In the genomic region with DNA sequence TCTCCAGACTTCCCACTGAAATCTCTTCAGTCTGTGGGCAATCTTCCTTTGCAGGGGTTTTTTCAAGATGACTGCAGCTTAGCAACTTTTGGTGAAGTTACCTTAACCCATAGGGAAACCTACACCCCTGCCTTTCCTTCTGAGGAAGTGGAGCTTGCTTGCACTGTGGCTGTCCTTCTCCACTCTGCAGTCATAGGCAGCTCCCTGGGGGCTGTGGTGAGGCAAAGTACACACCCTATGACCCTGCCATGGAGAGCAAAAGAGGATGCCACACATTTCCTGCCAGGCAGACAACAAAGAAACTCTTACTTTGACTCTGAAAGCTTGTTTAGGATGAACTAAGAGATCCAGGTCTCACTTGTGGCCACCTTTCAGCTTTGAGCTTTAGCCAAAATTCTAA, we compare ENCODE assay signal across 17 cellular contexts.
DNase-seq lines count a peak whose midpoint lies in the region; ATAC-seq and TF ChIP-seq lines count a peak whose summit lies in the region.
"Had no signal": no experiment of that assay in that cellular context is flagged by ENCODE, and none has a peak within 500 bp of the region (broad histone marks: within the 10 kb centered on the region; RNA-seq: fewer than 3 reads in every experiment).

No MANE protein-coding gene starts in this region.

- no peaks in the 10 kb centered on the region for H3K9me3 ChIP-seq in naive thymus-derived CD4-positive, alpha-beta T cell (ENCODE audit: control insufficient read depth in 2 of 3, low read length in 3 of 3)
- H3K9me3 ChIP-seq: A549, thoracic aorta had no signal

- no peak for TF ChIP-seq POLR2A in NB4 (IDR thresholded peaks at IDR 0.05; ENCODE audit: extremely low read depth, insufficient read length)

- no peak for TF ChIP-seq CTCF in NB4 (IDR thresholded peaks at IDR 0.05; ENCODE audit: low read depth, low read length)
- no peak for TF ChIP-seq CTCF in nephron progenitor cell (IDR thresholded peaks at IDR 0.05)

- peaks cover 0 to 13% (median 0%) of the 10 kb centered on the region in 5 donors for H3K27me3 Mint-ChIP-seq in naive thymus-derived CD4-positive, alpha-beta T cell
- peaks cover 20% of the 10 kb centered on the region for H3K27me3 Mint-ChIP-seq in nephron progenitor cell (ENCODE audit: low read depth, poor library complexity)

- peak overlapping the region; percentile 6 to 82 (median 58) for H3K27ac Mint-ChIP-seq in naive thymus-derived CD4-positive, alpha-beta T cell
- H3K27ac Mint-ChIP-seq in nephron progenitor cell: no peak overlapping the region

- ATAC-seq in HG02759 (IDR thresholded peaks at IDR 0.05; ENCODE audit: unreplicated experiment): peak; percentile 85
- ATAC-seq in naive thymus-derived CD4-positive, alpha-beta T cell: peak; percentile 64
- ATAC-seq: A549 had no signal

- peaks cover 0 to 10% (median 0%) of the 10 kb centered on the region in 11 donors for H3K9me3 Mint-ChIP-seq in naive thymus-derived CD4-positive, alpha-beta T cell
- H3K9me3 Mint-ChIP-seq in nephron progenitor cell: no peaks in the 10 kb centered on the region

- peaks cover 23 to 34% (median 33%) of the 10 kb centered on the region in 7 donors for H3K4me1 Mint-ChIP-seq in naive thymus-derived CD4-positive, alpha-beta T cell
- H3K4me1 Mint-ChIP-seq in nephron progenitor cell: no peaks in the 10 kb centered on the region

- H3K4me1 ChIP-seq in naive thymus-derived CD4-positive, alpha-beta T cell (ENCODE audit: control insufficient read depth in 2 of 2, insufficient read depth in 2 of 2, low read length in 2 of 2): peaks cover 0 to 21% of the 10 kb centered on the region in 2 donors
- H3K4me1 ChIP-seq: A549 had no signal

- POLR2A ChIA-PET in naive thymus-derived CD4-positive, alpha-beta T cell (lab: Charles Lee): no interaction called here

- intact Hi-C loops in naive thymus-derived CD4-positive, alpha-beta T cell (cut with micrococcal nuclease): loop anchor here in 1 of 2 donors (2.0 kb wide), 1 partner anchor 163 kb away; a partner anchor contains a TSS

- CTCF ChIA-PET in naive thymus-derived CD4-positive, alpha-beta T cell (lab: Charles Lee): interaction anchor here (1.2 to 1.5 kb wide), 2 partner anchors 17 to 20 kb away, joined by 4 to 6 read pairs; no protein-coding TSS in a partner anchor

- peak overlapping the region in 9 of 10 donors; percentile 4 to 80 (median 18) for H3K4me3 Mint-ChIP-seq in naive thymus-derived CD4-positive, alpha-beta T cell
- H3K4me3 Mint-ChIP-seq in nephron progenitor cell: no peak overlapping the region

- peak; percentile 4 for DNase-seq in activated CD4-positive, alpha-beta T cell treated with anti-CD3 and anti-CD28 coated beads for 48 hours
- DNase-seq in activated CD4-positive, alpha-beta T cell treated with anti-CD3 and anti-CD28 coated beads for 4 hours: no peak
- DNase-seq in NB4 (ENCODE audit: low read depth): peak; percentile 92
- peak in 6 of 9 donors; percentile 8 to 52 (median 26) for DNase-seq in naive thymus-derived CD4-positive, alpha-beta T cell
- DNase-seq in OCI-M1 (lab: John Stamatoyannopoulos, UW): no peak
- DNase-seq in NCI-H748 treated with DMSO at 0.1 percent for 48 hours (lab: John Stamatoyannopoulos, UW): no peak
- no peak for DNase-seq in nephron progenitor cell
- DNase-seq: Calu3, foreskin fibroblast, GOT3, mammary epithelial cell, NCI-H187, Right ventricle myocardium superior, small intestine had no signal

- H3K27me3 ChIP-seq in naive thymus-derived CD4-positive, alpha-beta T cell (ENCODE audit: control insufficient read depth in 2 of 2, insufficient read depth in 2 of 2, low read length in 2 of 2): no peaks in the 10 kb centered on the region

- H3K4me3 ChIP-seq in NB4 (ENCODE audit: low read depth, low read length): no peak overlapping the region
- H3K4me3 ChIP-seq in naive thymus-derived CD4-positive, alpha-beta T cell (ENCODE audit: low read length): no peak overlapping the region
- H3K4me3 ChIP-seq: A549, thoracic aorta had no signal

- H3K27ac ChIP-seq in naive thymus-derived CD4-positive, alpha-beta T cell (ENCODE audit: low read depth, low read length): no peak overlapping the region
- H3K27ac ChIP-seq: A549, thoracic aorta had no signal

- H3K36me3 ChIP-seq in naive thymus-derived CD4-positive, alpha-beta T cell (ENCODE audit: control insufficient read depth in 2 of 3, insufficient read depth in 3 of 3, low read length in 3 of 3): no peaks in the 10 kb centered on the region
- H3K36me3 ChIP-seq: thoracic aorta had no signal

- peaks cover 0 to 4% (median 0%) of the 10 kb centered on the region in 5 donors for H3K36me3 Mint-ChIP-seq in naive thymus-derived CD4-positive, alpha-beta T cell
- no peaks in the 10 kb centered on the region for H3K36me3 Mint-ChIP-seq in nephron progenitor cell (ENCODE audit: low read depth)

Comparison
In these comparisons a context has a peak if more than half of its experiments do, and no peak if none do; other contexts are left out.
1. DNase-seq: peak in activated CD4-positive, alpha-beta T cell treated with anti-CD3 and anti-CD28 coated beads for 48 hours (single experiment), NB4 (single experiment) and naive thymus-derived CD4-positive, alpha-beta T cell (6 of 9); none in activated CD4-positive, alpha-beta T cell treated with anti-CD3 and anti-CD28 coated beads for 4 hours (0 of 2), OCI-M1 (single experiment), NCI-H748 treated with DMSO at 0.1 percent for 48 hours (single experiment) and nephron progenitor cell (single experiment).